8 cellular contexts compared by ENCODE assay signal in the genomic region with DNA sequence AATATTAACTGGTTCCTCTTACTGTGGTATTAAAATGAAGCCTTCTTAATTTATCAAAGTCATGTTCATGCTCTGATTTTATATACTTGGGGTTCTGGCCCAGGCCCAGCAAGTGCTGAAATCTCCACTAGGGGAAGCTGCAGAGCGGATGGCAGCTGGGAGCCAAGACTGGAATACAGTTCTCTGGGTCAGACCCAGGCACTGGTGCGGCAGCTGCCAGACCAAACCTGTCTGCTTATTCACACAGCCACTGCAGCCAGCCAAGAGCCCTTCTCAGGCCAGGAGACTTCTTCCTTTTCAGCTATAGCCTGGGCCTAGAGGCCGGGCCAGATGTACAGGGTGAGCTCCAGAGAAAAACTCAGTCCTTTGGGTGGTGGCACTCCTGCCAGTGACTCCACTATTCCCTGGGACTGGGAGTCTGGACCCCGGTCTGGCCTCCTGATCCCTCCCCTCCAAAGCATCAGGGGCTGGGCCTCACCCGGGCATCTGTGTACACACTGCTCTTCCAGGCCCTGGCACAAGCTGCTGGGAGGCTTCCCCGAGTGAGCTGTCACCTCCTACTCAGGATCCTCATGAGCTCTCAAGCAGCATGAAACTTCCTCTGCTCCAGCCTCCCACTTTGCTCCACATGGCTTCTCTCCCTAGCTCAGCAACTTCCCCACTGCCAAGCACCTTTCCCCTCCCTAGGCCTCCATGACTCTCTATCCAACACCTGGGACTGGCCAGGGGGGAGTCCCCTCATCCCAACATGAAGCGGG. TPM values are rescaled to one million over a fixed set of nuclear protein-coding genes. Genes with fewer than 3 reads are reported as not detected.
DNase-seq lines count a peak whose midpoint lies in the region; ATAC-seq, FAIRE-seq and TF ChIP-seq lines count a peak whose summit lies in the region.

No MANE protein-coding gene starts in this region.

- no peak overlapping the region for H3K4me2 ChIP-seq in A549
- H3K4me2 ChIP-seq in IMR-90 (ENCODE audit: low read depth, low read length) = no peak overlapping the region
- no peak overlapping the region for H3K4me2 ChIP-seq in mesenchymal stem cell (ENCODE audit: low read length, poor library complexity, severe bottlenecking)

- no peak overlapping the region for H2BK5ac ChIP-seq in IMR-90 (ENCODE audit: low read depth, low read length, poor library complexity, severe bottlenecking)
- no peak overlapping the region for H2BK5ac ChIP-seq in mesenchymal stem cell (ENCODE audit: low read depth, low read length, poor library complexity, severe bottlenecking)

- H3K9me3 ChIP-seq in A549 (no peaks in the 10 kb centered on the region), IMR-90 (ENCODE audit: control insufficient read depth, insufficient read depth, low read length) (no peaks in the 10 kb centered on the region), mesenchymal stem cell (ENCODE audit: control insufficient read depth, low read length) (no peaks in the 10 kb centered on the region)

- no peaks in the 10 kb centered on the region for H3K9me3 Mint-ChIP-seq in chondrocyte (ENCODE audit: low read depth)

- peaks cover 87% of the 10 kb centered on the region for H4K20me1 ChIP-seq in IMR-90 (ENCODE audit: insufficient read depth, low read length)

- H2BK20ac ChIP-seq in IMR-90 (ENCODE audit: low read depth, low read length) = no peak overlapping the region

- H3K14ac ChIP-seq in IMR-90 (replicated peaks; ENCODE audit: low read depth, low read length) = no peak overlapping the region
- no peak overlapping the region for H3K14ac ChIP-seq in mesenchymal stem cell (ENCODE audit: low read length in 2 of 2)

- H4K91ac ChIP-seq in IMR-90 (ENCODE audit: insufficient read depth, low read depth, low read length) = no peak overlapping the region
- no peak overlapping the region for H4K91ac ChIP-seq in mesenchymal stem cell (ENCODE audit: low read length)

- H3K9ac ChIP-seq in IMR-90 (ENCODE audit: low read depth, low read length) (no peak overlapping the region), mesenchymal stem cell (ENCODE audit: low read length) (peak overlapping the region; percentile 36)

- TF ChIP-seq POLR2A in A549 (IDR thresholded peaks at IDR 0.05; ENCODE audit: low read length) (no peak), IMR-90 (IDR thresholded peaks at IDR 0.05; ENCODE audit: low read depth, low read length) (no peak)

- no peak overlapping the region for H3K4me3 Mint-ChIP-seq in chondrocyte (ENCODE audit: unreplicated experiment)

- WGBS in A549 (ENCODE audit: missing lambda C conversion rate) = 73% methylated on average over 6 of the region's 7 CpGs
- WGBS in IMR-90 (ENCODE audit: extremely low coverage in 2 of 2, insufficient read length in 1 of 2), 2 experiments = 44% methylated on average over 4 of the region's 7 CpGs; no CpG with 5 or more reads in 1 of the 2 experiments
- 96% methylated on average over 7 of the region's 7 CpGs for WGBS in mesenchymal stem cell

- peak; percentile 34 to 58 for DNase-seq in A549 (ENCODE audit: low read depth in 1 of 2, low spot score in 1 of 2)
- DNase-seq in IMR-90 = peak; percentile 36
- no peak for DNase-seq in chondrocyte (ENCODE audit: low spot score)
- DNase-seq in mesenchymal stem cell = no peak
- DNase-seq in GM19240 (ENCODE audit: insufficient read length, low spot score) = no peak
- no peak for DNase-seq in GM19239 (ENCODE audit: insufficient read length, low spot score)
- DNase-seq in stimulated activated CD4-positive, alpha-beta T cell treated with anti-CD3 and anti-CD28 coated beads, Interleukin-1b, Interleukin-23, amount 100 ng/mL, for 48 hours = no peak

- dilution Hi-C loops in IMR-90 (cut with HindIII; ENCODE audit: low sequenced_read_pairs, unreplicated experiment) = no loop called here

- no peak overlapping the region for H3K56ac ChIP-seq in IMR-90 (ENCODE audit: extremely low read depth, insufficient read depth, low read length)

- TF ChIP-seq CTCF in A549 (IDR thresholded peaks at IDR 0.05) = no peak; the same call in 2 of the 3 replicates
- TF ChIP-seq CTCF in IMR-90 (conservative IDR thresholded peaks at IDR 0.05; ENCODE audit: low read depth, low read length) = peak; percentile 50
- peak; percentile 60 for TF ChIP-seq CTCF in chondrocyte (IDR thresholded peaks at IDR 0.05)

- no peaks in the 10 kb centered on the region for H3K27me3 Mint-ChIP-seq in chondrocyte (ENCODE audit: low read depth)

- intact Hi-C loops in IMR-90 (cut with micrococcal nuclease) = no loop called here

- H3K4ac ChIP-seq in IMR-90 (ENCODE audit: low read depth, low read length) (no peak overlapping the region), mesenchymal stem cell (ENCODE audit: low read depth in 1 of 2, low read length in 2 of 2) (no peak overlapping the region)

- no peaks in the 10 kb centered on the region for H3K27me3 ChIP-seq in IMR-90 (ENCODE audit: control insufficient read depth, insufficient read depth, low read length)
- H3K27me3 ChIP-seq in mesenchymal stem cell (ENCODE audit: control insufficient read depth in 1 of 2, insufficient read depth in 1 of 2, low read length in 2 of 2) = no peaks in the 10 kb centered on the region

- H4K8ac ChIP-seq in IMR-90 (ENCODE audit: low read depth in 2 of 2, low read length in 2 of 2) = no peak overlapping the region
- H4K8ac ChIP-seq in mesenchymal stem cell (ENCODE audit: low read length) = no peak overlapping the region

- H3K9me1 ChIP-seq in IMR-90 (ENCODE audit: insufficient read depth, low read length) = peaks cover 16% of the 10 kb centered on the region; the same call in 1 of the 2 replicates

- CTCF ChIA-PET in A549 (lab: Yijun Ruan, JAX) = interaction anchor here (1.0 to 13.1 kb wide), 6 partner anchors 9 to 189 kb away, joined by 4 to 176 read pairs (median 16); a partner anchor contains a TSS
- CTCF ChIA-PET in IMR-90 (lab: Yijun Ruan, JAX) = interaction anchor here (1.0 to 1.8 kb wide), 3 partner anchors 9 to 196 kb away, joined by 3 to 9 read pairs (median 5); no protein-coding TSS in a partner anchor

- H3K4me1 Mint-ChIP-seq in chondrocyte (ENCODE audit: low read depth) = peaks cover 53% of the 10 kb centered on the region

- H3K79me1 ChIP-seq in IMR-90 (ENCODE audit: low read depth in 1 of 2, low read length in 2 of 2) = peaks cover 10 to 80% of the 10 kb centered on the region in 2 experiments
- H3K79me1 ChIP-seq in mesenchymal stem cell (replicated peaks; ENCODE audit: low read length, poor library complexity, severe bottlenecking) = peaks cover 61% of the 10 kb centered on the region

- no peak overlapping the region for H2AK9ac ChIP-seq in IMR-90 (replicated peaks; ENCODE audit: low read depth, low read length, poor library complexity)

- H2AFZ ChIP-seq in IMR-90 (replicated peaks; ENCODE audit: low read length, poor library complexity) (no peak overlapping the region), mesenchymal stem cell (ENCODE audit: low read depth, low read length) (no peak overlapping the region)

- H3K23ac ChIP-seq in IMR-90 (ENCODE audit: low read depth, low read length) (no peak overlapping the region), mesenchymal stem cell (ENCODE audit: low read length in 2 of 2) (no peak overlapping the region)

- no peak for FAIRE-seq in A549 (lab: Jason Lieb, UNC)
- FAIRE-seq in GM19239 (lab: Jason Lieb, UNC) = no peak

- in situ Hi-C loops in IMR-90 (cut with MboI; ENCODE audit: low sequenced_read_pairs) = loop anchor here (10.0 kb wide), 2 partner anchors 202 to 492 kb away; a partner anchor contains a TSS

- POLR2A ChIA-PET in A549 (lab: Yijun Ruan, JAX) = no interaction called here
- POLR2A ChIA-PET in IMR-90 (lab: Charles Lee; ENCODE audit: unreplicated experiment) = interaction anchor here (0.5 kb wide), 2 partner anchors 9 to 41 kb away, joined by 3 to 4 read pairs; a partner anchor contains a TSS

- ATAC-seq in A549 = peak; percentile 26 to 61; a peak in 3 of 6 replicates
- peak; percentile 36 for ATAC-seq in IMR-90 (ENCODE audit: low read depth)
- no peak for ATAC-seq in GM21786 (IDR thresholded peaks at IDR 0.05; ENCODE audit: unreplicated experiment)

- no peak overlapping the region for H4K5ac ChIP-seq in IMR-90 (ENCODE audit: low read depth, low read length)

- no peak for TF ChIP-seq EP300 in A549 (IDR thresholded peaks at IDR 0.05)

- H3K4me3 ChIP-seq in A549 (no peak overlapping the region), IMR-90 (ENCODE audit: insufficient read depth, low read depth, low read length) (no peak overlapping the region), mesenchymal stem cell (ENCODE audit: insufficient read depth in 1 of 2, low read depth in 1 of 2, low read length in 2 of 2) (no peak overlapping the region)

- H3K27ac ChIP-seq in A549 = no peak overlapping the region
- no peak overlapping the region for H3K27ac ChIP-seq in IMR-90 (ENCODE audit: insufficient read depth, low read length)
- no peak overlapping the region for H3K27ac ChIP-seq in mesenchymal stem cell (ENCODE audit: low read length, poor library complexity, severe bottlenecking)

- BruUV-seq in IMR-90 (replicated peaks; lab: Mats Ljungman, UMichigan) = no TSS peak

- no peak overlapping the region for H2BK12ac ChIP-seq in mesenchymal stem cell (ENCODE audit: low read length in 2 of 2)

- H3K4me1 ChIP-seq in A549 (peaks cover 11% of the 10 kb centered on the region; the same call in 1 of the 3 replicates), IMR-90 (ENCODE audit: control insufficient read depth, insufficient read depth, low read length) (peaks cover 27% of the 10 kb centered on the region), mesenchymal stem cell (ENCODE audit: control insufficient read depth, insufficient read depth, low read depth, low read length) (peaks cover 32% of the 10 kb centered on the region)

- H3K27ac Mint-ChIP-seq in chondrocyte (ENCODE audit: unreplicated experiment) = peak overlapping the region; percentile 70

- peaks cover 2% of the 10 kb centered on the region for H3K36me3 Mint-ChIP-seq in chondrocyte (ENCODE audit: low read depth)

- no peak overlapping the region for H2BK120ac ChIP-seq in IMR-90 (ENCODE audit: low read depth, low read length)
- no peak overlapping the region for H2BK120ac ChIP-seq in mesenchymal stem cell (ENCODE audit: low read depth, low read length)

- H2BK15ac ChIP-seq in IMR-90 (ENCODE audit: low read depth, low read length) (no peak overlapping the region), mesenchymal stem cell (ENCODE audit: low read depth, poor library complexity, severe bottlenecking) (no peak overlapping the region)

- H3K36me3 ChIP-seq in IMR-90 (ENCODE audit: control insufficient read depth, insufficient read depth, low read length) = peaks cover 19% of the 10 kb centered on the region
- peaks cover 40 to 57% of the 10 kb centered on the region in 2 experiments for H3K36me3 ChIP-seq in mesenchymal stem cell (ENCODE audit: control insufficient read depth in 1 of 2, insufficient read depth in 2 of 2, low read depth in 1 of 2, low read length in 2 of 2)

- H2AK5ac ChIP-seq in IMR-90 (ENCODE audit: low read depth, low read length) (no peak overlapping the region), mesenchymal stem cell (ENCODE audit: low read length, severe bottlenecking) (no peak overlapping the region)

- H3K18ac ChIP-seq in IMR-90 (ENCODE audit: low read depth, low read length) (no peak overlapping the region), mesenchymal stem cell (ENCODE audit: low read depth in 1 of 2, low read length in 2 of 2) (no peak overlapping the region)

- no peak for TF ChIP-seq RAD21 in A549 (conservative IDR thresholded peaks at IDR 0.05 in 1 of 2, IDR thresholded peaks at IDR 0.05 in 1 of 2)
- TF ChIP-seq RAD21 in IMR-90 (IDR thresholded peaks at IDR 0.05; ENCODE audit: low read length) = peak; percentile 9; the same call in 1 of the 2 replicates

RNA-seq across cellular contexts. Expression of a gene that starts 24.4 kb away (rescaled TPM):
- polyA plus RNA-seq in A549 (2011; rRNA removed) (45.6 and 45.7 TPM in 2 replicates), A549 (2017; fragmentation: RNase III; extraction: RNeasy Plus Mini Kit Qiagen cat#74134 plus additional on column Dnase treatment) (96.5 to 103 TPM (median 101 TPM) in 3 replicates), IMR-90 (2012; rRNA removed) (123 and 124 TPM in 2 replicates)
- polyA plus RNA-seq in A549 (2012; cell fraction: cytosol; rRNA removed) = 95.8 and 108 TPM in 2 replicates
- 119 and 120 TPM in 2 replicates for polyA plus RNA-seq in A549 (2012; cell fraction: nucleus; rRNA removed)
- 112 and 120 TPM in 2 replicates for polyA minus RNA-seq in A549 (2011; rRNA and poly(A)+ RNA removed)
- total RNA-seq in IMR-90 (2012; rRNA removed) (112 and 128 TPM in 2 replicates), chondrocyte (83.8 to 89.8 TPM (median 85.5 TPM) in 3 replicates)
- polyA plus RNA-seq in IMR-90 (2012; cell fraction: cytosol; rRNA removed) = 207 and 212 TPM in 2 replicates
- polyA plus RNA-seq in IMR-90 (2012; cell fraction: nucleus; rRNA removed; ENCODE audit: low replicate concordance) = 94.6 and 127 TPM in 2 replicates
- 140 TPM for polyA plus RNA-seq in mesenchymal stem cell (2013, experiment 1 of 2)
- 136 TPM for polyA plus RNA-seq in mesenchymal stem cell (2013, experiment 2 of 2)

RNA-seq across cellular contexts. Expression of a gene that starts 25.6 kb away (rescaled TPM):
- 0.53 and 0.75 TPM in 2 replicates for polyA plus RNA-seq in A549 (2011; rRNA removed)
- 1.3 and 1.5 TPM in 2 replicates for polyA plus RNA-seq in A549 (2012; cell fraction: cytosol; rRNA removed)
- polyA plus RNA-seq in A549 (2012; cell fraction: nucleus; rRNA removed) = 3.0 and 3.7 TPM in 2 replicates
- polyA plus RNA-seq in A549 (2017; fragmentation: RNase III; extraction: RNeasy Plus Mini Kit Qiagen cat#74134 plus additional on column Dnase treatment) = 0.93 to 1.6 TPM (median 1.2 TPM) in 3 replicates
- polyA minus RNA-seq in A549 (2011; rRNA and poly(A)+ RNA removed) = 0.21 and 0.39 TPM in 2 replicates
- not detected in 2 replicates for total RNA-seq in IMR-90 (2012; rRNA removed)
- polyA plus RNA-seq in IMR-90 (2012; rRNA removed) = 0.26 and 0.27 TPM in 2 replicates
- polyA plus RNA-seq in IMR-90 (2012; cell fraction: cytosol; rRNA removed) = 0.12 TPM in 1 of 2 replicates, not detected in the other
- 0.47 and 0.60 TPM in 2 replicates for polyA plus RNA-seq in IMR-90 (2012; cell fraction: nucleus; rRNA removed; ENCODE audit: low replicate concordance)
- 0.20 to 0.77 TPM in 2 of 3 replicates, not detected in the other for total RNA-seq in chondrocyte
- polyA plus RNA-seq in mesenchymal stem cell (2013, experiment 1 of 2) = 0.08 TPM
- polyA plus RNA-seq in mesenchymal stem cell (2013, experiment 2 of 2) = not detected

RNA-seq across cellular contexts. Expression of a gene that starts 26.8 kb away (rescaled TPM):
- polyA plus RNA-seq in A549 (2011; rRNA removed) (not detected in 2 replicates), A549 (2017; fragmentation: RNase III; extraction: RNeasy Plus Mini Kit Qiagen cat#74134 plus additional on column Dnase treatment) (not detected in 3 replicates), IMR-90 (2012; rRNA removed) (not detected in 2 replicates)
- not detected in 2 replicates for polyA plus RNA-seq in A549 (2012; cell fraction: cytosol; rRNA removed)
- not detected in 2 replicates for polyA plus RNA-seq in A549 (2012; cell fraction: nucleus; rRNA removed)
- polyA minus RNA-seq in A549 (2011; rRNA and poly(A)+ RNA removed) = not detected in 2 replicates
- total RNA-seq in IMR-90 (2012; rRNA removed) (not detected in 2 replicates), chondrocyte (not detected in 3 replicates)
- polyA plus RNA-seq in IMR-90 (2012; cell fraction: cytosol; rRNA removed) = not detected in 2 replicates
- not detected in 2 replicates for polyA plus RNA-seq in IMR-90 (2012; cell fraction: nucleus; rRNA removed; ENCODE audit: low replicate concordance)
- polyA plus RNA-seq in mesenchymal stem cell (2013, experiment 1 of 2) = not detected
- not detected for polyA plus RNA-seq in mesenchymal stem cell (2013, experiment 2 of 2)

RNA-seq across cellular contexts. Expression of a gene that starts 40.3 kb away (rescaled TPM):
- polyA plus RNA-seq in A549 (2011; rRNA removed) = 3.5 and 3.8 TPM in 2 replicates
- 6.8 and 10.0 TPM in 2 replicates for polyA plus RNA-seq in A549 (2012; cell fraction: cytosol; rRNA removed)
- polyA plus RNA-seq in A549 (2012; cell fraction: nucleus; rRNA removed) = 27.1 and 31.1 TPM in 2 replicates
- 5.0 to 7.2 TPM (median 5.9 TPM) in 3 replicates for polyA plus RNA-seq in A549 (2017; fragmentation: RNase III; extraction: RNeasy Plus Mini Kit Qiagen cat#74134 plus additional on column Dnase treatment)
- 3.8 and 9.3 TPM in 2 replicates for polyA minus RNA-seq in A549 (2011; rRNA and poly(A)+ RNA removed)
- 1.7 and 2.0 TPM in 2 replicates for total RNA-seq in IMR-90 (2012; rRNA removed)
- 5.9 and 6.1 TPM in 2 replicates for polyA plus RNA-seq in IMR-90 (2012; rRNA removed)
- polyA plus RNA-seq in IMR-90 (2012; cell fraction: cytosol; rRNA removed) = 4.2 and 9.4 TPM in 2 replicates
- 16.9 and 38.6 TPM in 2 replicates for polyA plus RNA-seq in IMR-90 (2012; cell fraction: nucleus; rRNA removed; ENCODE audit: low replicate concordance)
- 11.8 to 15.0 TPM (median 12.2 TPM) in 3 replicates for total RNA-seq in chondrocyte
- polyA plus RNA-seq in mesenchymal stem cell (2013, experiment 1 of 2) = 6.6 TPM
- 6.1 TPM for polyA plus RNA-seq in mesenchymal stem cell (2013, experiment 2 of 2)

Comparison
In these comparisons a context has a peak if more than half of its experiments do, and no peak if none do; other contexts are left out.
1. DNase-seq: peak in A549 (2 of 2) and IMR-90 (single experiment); none in chondrocyte (single experiment), mesenchymal stem cell (single experiment), GM19240 (single experiment), GM19239 (single experiment) and stimulated activated CD4-positive, alpha-beta T cell treated with anti-CD3 and anti-CD28 coated beads, Interleukin-1b, Interleukin-23, amount 100 ng/mL, for 48 hours (single experiment).